In the genomic region with DNA sequence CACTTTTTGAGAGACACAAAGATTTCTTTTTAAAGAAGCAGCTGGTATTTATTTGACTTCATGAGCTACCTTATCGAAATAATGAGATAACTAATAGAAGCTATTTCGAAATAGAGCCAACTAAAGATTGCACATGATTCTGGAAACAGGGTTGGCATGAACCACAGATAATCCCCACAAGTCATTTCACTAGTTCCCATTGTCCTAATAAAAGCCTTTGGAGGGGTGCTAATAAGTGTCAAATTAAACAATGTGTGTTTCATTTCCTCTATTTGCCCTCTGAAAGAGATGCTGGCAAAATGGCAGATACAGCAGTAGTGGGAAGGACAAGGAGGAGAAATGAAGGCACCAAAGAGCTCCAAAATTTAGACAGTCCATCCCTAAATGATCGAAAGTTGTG, we compare ENCODE assay signal across 15 cellular contexts.
DNase-seq lines count a peak whose midpoint lies in the region; ATAC-seq and TF ChIP-seq lines count a peak whose summit lies in the region.
"Had no signal": no experiment of that assay in that cellular context is flagged by ENCODE, and none has a peak within 500 bp of the region (broad histone marks: within the 10 kb centered on the region; RNA-seq: fewer than 3 reads in every experiment).

No MANE protein-coding gene starts in this region.

- H3K27me3 Mint-ChIP-seq in activated CD4-positive, alpha-beta T cell treated with anti-CD3 and anti-CD28 coated beads for 36 hours, result no peaks in the 10 kb centered on the region

- H3K27me3 ChIP-seq in RWPE2 (ENCODE audit: insufficient read depth, poor library complexity, severe bottlenecking) (no peaks in the 10 kb centered on the region), dorsolateral prefrontal cortex (peaks cover 0 to 17% (median 0%) of the 10 kb centered on the region in 45 donors), adrenal gland (no peaks in the 10 kb centered on the region)
- H3K27me3 ChIP-seq: gastrocnemius medialis, tibial artery had no signal

- DNase-seq in activated CD4-positive, alpha-beta T cell treated with anti-CD3 and anti-CD28 coated beads for 36 hours, result no peak
- no peak for DNase-seq in activated CD4-positive, alpha-beta T cell treated with anti-CD3 and anti-CD28 coated beads for 48 hours
- DNase-seq in RWPE2 (ENCODE audit: low spot score) (no peak), fibroblast of gingiva (ENCODE audit: low read depth) (peak; percentile 39), dorsolateral prefrontal cortex (no peak), adrenal gland (no peak)
- no peak for DNase-seq in stimulated activated effector memory CD8-positive, alpha-beta T cell treated with anti-CD3 and anti-CD28 coated beads, Interleukin-12 subunit alpha, Interleukin-12 subunit beta, amount 100 ng/mL, for 72 hours (ENCODE audit: low spot score in 2 of 2)
- DNase-seq in activated CD4-positive, CD25-positive, alpha-beta regulatory T cell treated with anti-CD3 and anti-CD28 coated beads, Interleukin-2, amount 50 U/mL, for 72 hours, result no peak
- DNase-seq: activated gamma-delta T cell treated with Interleukin-2 at 50 U/mL for 16 hours, Caco-2, endodermal cell, gastrocnemius medialis, H7, pancreas had no signal

- H3K27ac Mint-ChIP-seq in activated CD4-positive, alpha-beta T cell treated with anti-CD3 and anti-CD28 coated beads for 36 hours, result peak overlapping the region; percentile 73
- peak overlapping the region; percentile 88 for H3K27ac Mint-ChIP-seq in stimulated activated effector memory CD8-positive, alpha-beta T cell treated with anti-CD3 and anti-CD28 coated beads, Interleukin-12 subunit alpha, Interleukin-12 subunit beta, amount 100 ng/mL, for 72 hours
- H3K27ac Mint-ChIP-seq: endodermal cell had no signal

- no peak for ATAC-seq in activated CD4-positive, alpha-beta T cell treated with anti-CD3 and anti-CD28 coated beads for 36 hours
- no peak for ATAC-seq in RWPE2 (ENCODE audit: low read depth)
- no peak for ATAC-seq in stimulated activated effector memory CD8-positive, alpha-beta T cell treated with anti-CD3 and anti-CD28 coated beads, Interleukin-12 subunit alpha, Interleukin-12 subunit beta, amount 100 ng/mL, for 72 hours

- POLR2A ChIA-PET in activated CD4-positive, alpha-beta T cell treated with anti-CD3 and anti-CD28 coated beads for 36 hours (lab: Charles Lee), result interaction anchor here (0.6 kb wide), 1 partner anchor 158 kb away, joined by 4 read pairs; no protein-coding TSS in a partner anchor

- 78 to 82% (median 79%) methylated on average over 3 of the region's 3 CpGs for WGBS in adrenal gland, 4 donors

- peak overlapping the region; percentile 80 for H3K27ac ChIP-seq in RWPE2 (ENCODE audit: poor library complexity, severe bottlenecking)
- H3K27ac ChIP-seq in dorsolateral prefrontal cortex, result peak overlapping the region in 15 of 59 donors; percentile 2 to 67 (median 51)
- H3K27ac ChIP-seq in adrenal gland, result peak overlapping the region in 1 of 5 donors; percentile 40
- H3K27ac ChIP-seq: pancreas had no signal

- no peak for TF ChIP-seq POLR2A in adrenal gland (IDR thresholded peaks at IDR 0.05)

- intact Hi-C loops in activated CD4-positive, alpha-beta T cell treated with anti-CD3 and anti-CD28 coated beads for 36 hours (cut with DNase I, micrococcal nuclease), result loop anchor here in 1 of 2 experiments (5.0 kb wide), 1 partner anchor 237 kb away; no protein-coding TSS in a partner anchor
- intact Hi-C loops in dorsolateral prefrontal cortex (cut with DNase I) (no loop called here), adrenal gland (cut with DNase I) (no loop called here)

- H3K9me3 Mint-ChIP-seq in activated CD4-positive, alpha-beta T cell treated with anti-CD3 and anti-CD28 coated beads for 36 hours (ENCODE audit: low read depth), result no peaks in the 10 kb centered on the region
- H3K9me3 Mint-ChIP-seq in stimulated activated effector memory CD8-positive, alpha-beta T cell treated with anti-CD3 and anti-CD28 coated beads, Interleukin-12 subunit alpha, Interleukin-12 subunit beta, amount 100 ng/mL, for 72 hours, result no peaks in the 10 kb centered on the region
- H3K9me3 Mint-ChIP-seq: endodermal cell had no signal

- H3K9me3 ChIP-seq in RWPE2 (ENCODE audit: severe bottlenecking) (no peaks in the 10 kb centered on the region), adrenal gland (replicated peaks in 1 of 3) (no peaks in the 10 kb centered on the region)
- H3K9me3 ChIP-seq: Caco-2, gastrocnemius medialis, pancreas, tibial artery had no signal

- H3K36me3 ChIP-seq in RWPE2 (ENCODE audit: low read depth) (no peaks in the 10 kb centered on the region), adrenal gland (replicated peaks in 1 of 2) (no peaks in the 10 kb centered on the region)
- H3K36me3 ChIP-seq: gastrocnemius medialis, pancreas, tibial artery had no signal

- peaks cover 74% of the 10 kb centered on the region for H3K4me1 Mint-ChIP-seq in activated CD4-positive, alpha-beta T cell treated with anti-CD3 and anti-CD28 coated beads for 36 hours
- H3K4me1 Mint-ChIP-seq in stimulated activated effector memory CD8-positive, alpha-beta T cell treated with anti-CD3 and anti-CD28 coated beads, Interleukin-12 subunit alpha, Interleukin-12 subunit beta, amount 100 ng/mL, for 72 hours, result peaks cover 63% of the 10 kb centered on the region

- TF ChIP-seq CTCF in RWPE2 (IDR thresholded peaks at IDR 0.05; ENCODE audit: poor library complexity, severe bottlenecking) (no peak), dorsolateral prefrontal cortex (IDR thresholded peaks at IDR 0.05 in 54 of 56, conservative IDR thresholded peaks at IDR 0.05 in 2 of 56; ENCODE audit: low read depth in 1 of 56, partially characterized antibody in 56 of 56) (no peak), adrenal gland (IDR thresholded peaks at IDR 0.05) (no peak)

- H3K36me3 Mint-ChIP-seq in activated CD4-positive, alpha-beta T cell treated with anti-CD3 and anti-CD28 coated beads for 36 hours (ENCODE audit: low read depth), result peaks cover 2% of the 10 kb centered on the region
- H3K36me3 Mint-ChIP-seq in stimulated activated effector memory CD8-positive, alpha-beta T cell treated with anti-CD3 and anti-CD28 coated beads, Interleukin-12 subunit alpha, Interleukin-12 subunit beta, amount 100 ng/mL, for 72 hours, result peaks cover 15% of the 10 kb centered on the region

- no peak overlapping the region for H3K4me3 Mint-ChIP-seq in activated CD4-positive, alpha-beta T cell treated with anti-CD3 and anti-CD28 coated beads for 36 hours
- no peak overlapping the region for H3K4me3 Mint-ChIP-seq in stimulated activated effector memory CD8-positive, alpha-beta T cell treated with anti-CD3 and anti-CD28 coated beads, Interleukin-12 subunit alpha, Interleukin-12 subunit beta, amount 100 ng/mL, for 72 hours
- H3K4me3 Mint-ChIP-seq: endodermal cell had no signal

- CTCF ChIA-PET in activated CD4-positive, alpha-beta T cell treated with anti-CD3 and anti-CD28 coated beads for 36 hours (lab: Charles Lee), result interaction anchor here (0.6 to 5.6 kb wide), 22 partner anchors 9 to 433 kb away, joined by 3 to 32 read pairs (median 4); partner anchors contain the start of gene GMNN

- H3K4me3 ChIP-seq in RWPE2 (ENCODE audit: severe bottlenecking), result no peak overlapping the region
- no peak overlapping the region for H3K4me3 ChIP-seq in dorsolateral prefrontal cortex
- H3K4me3 ChIP-seq in adrenal gland, result no peak overlapping the region
- H3K4me3 ChIP-seq: gastrocnemius medialis, pancreas, tibial artery had no signal

- H3K4me1 ChIP-seq in RWPE2 (ENCODE audit: insufficient read depth, poor library complexity, severe bottlenecking), result peaks cover 77% of the 10 kb centered on the region
- no peaks in the 10 kb centered on the region for H3K4me1 ChIP-seq in adrenal gland (replicated peaks in 1 of 2)
- H3K4me1 ChIP-seq: gastrocnemius medialis, pancreas had no signal
